8 cellular contexts compared by ENCODE assay signal in genomic region chr15:101251830-101252820, GRCh38. TPM values are rescaled to one million over a fixed set of nuclear protein-coding genes. Genes with fewer than 3 reads are reported as not detected.
DNase-seq lines count a peak whose midpoint lies in the region; ATAC-seq and TF ChIP-seq lines count a peak whose summit lies in the region.

Gene CHSY1 (minus strand): TSS chr15:101252048. CDS start chr15:101251456, 592 bp downstream.

- peak within 1 kb of the TSS; percentile 34 for H2AFZ ChIP-seq in neural cell (ENCODE audit: low read depth, low read length)

- H3K27me3 ChIP-seq in DOHH2 (ENCODE audit: control insufficient read depth, low read length) (peaks cover 12% of the 10 kb centered on the region; the same call in 1 of the 2 replicates), neural cell (ENCODE audit: insufficient read depth, low read depth, low read length) (no peaks in the 10 kb centered on the region)

- H3K4me2 ChIP-seq in DOHH2 (ENCODE audit: low read length) = peak within 1 kb of the TSS; percentile 94
- peak within 1 kb of the TSS; percentile 88 for H3K4me2 ChIP-seq in neural cell (ENCODE audit: low read length)

- TF ChIP-seq CTCF in DOHH2 (IDR thresholded peaks at IDR 0.05; ENCODE audit: low read depth, low read length, poor library complexity, severe bottlenecking) = peak; percentile 17
- no peak for TF ChIP-seq CTCF in fibroblast of the aortic adventitia (IDR thresholded peaks at IDR 0.05; ENCODE audit: insufficient read depth, low read length)
- TF ChIP-seq CTCF in neural cell (IDR thresholded peaks at IDR 0.05; ENCODE audit: poor library complexity, severe bottlenecking) = peak; percentile 41

- H3K9me3 ChIP-seq in DOHH2 (ENCODE audit: control insufficient read depth, insufficient read depth, low read length) (no peaks in the 10 kb centered on the region), neural cell (ENCODE audit: low read length) (no peaks in the 10 kb centered on the region)

- H3K36me3 ChIP-seq in DOHH2 (ENCODE audit: control insufficient read depth, low read length) (0 out of 2 replicates have a peak, but pooled peaks cover 7% of the 10 kb centered on the region), neural cell (ENCODE audit: insufficient read depth, low read length) (no peaks in the 10 kb centered on the region)

- H3K9me2 ChIP-seq in DOHH2 (replicated peaks; ENCODE audit: control insufficient read depth, low read length) = no peaks in the 10 kb centered on the region
- H3K9me2 ChIP-seq in neural cell (ENCODE audit: insufficient read depth, low read length) = no peaks in the 10 kb centered on the region

- H3K9me3 Mint-ChIP-seq in stimulated activated naive CD8-positive, alpha-beta T cell treated with anti-CD3 and anti-CD28 coated beads, Interleukin-15, amount 100 ng/mL, for 72 hours = no peaks in the 10 kb centered on the region

- ATAC-seq in GM21576 (IDR thresholded peaks at IDR 0.05; ENCODE audit: unreplicated experiment) = peak; percentile 59
- peak; percentile 82 for ATAC-seq in stimulated activated naive CD8-positive, alpha-beta T cell treated with anti-CD3 and anti-CD28 coated beads, Interleukin-15, amount 100 ng/mL, for 72 hours

- peaks cover 33% of the 10 kb centered on the region for H3K4me1 ChIP-seq in DOHH2 (ENCODE audit: control insufficient read depth, low read length)

- no peaks in the 10 kb centered on the region; the same call in 1 of the 2 replicates for H3F3A ChIP-seq in DOHH2 (ENCODE audit: control insufficient read depth, insufficient read depth)
- H3F3A ChIP-seq in neural cell (ENCODE audit: insufficient read depth, low read length, poor library complexity, severe bottlenecking) = peaks cover 3% of the 10 kb centered on the region

- H4K20me1 ChIP-seq in DOHH2 (ENCODE audit: control insufficient read depth, insufficient read depth, low read depth, low read length) = peaks cover 12% of the 10 kb centered on the region; the same call in 1 of the 2 replicates
- no peaks in the 10 kb centered on the region for H4K20me1 ChIP-seq in neural cell (ENCODE audit: insufficient read depth)

- H3K4me3 ChIP-seq in DOHH2 (ENCODE audit: low read length) (peak within 1 kb of the TSS; percentile 85), fibroblast of the aortic adventitia (ENCODE audit: low read depth, low read length) (peak within 1 kb of the TSS; percentile 89), neural cell (ENCODE audit: low read length) (peak within 1 kb of the TSS; percentile 91)

- peaks cover 35% of the 10 kb centered on the region for H3K79me2 ChIP-seq in DOHH2 (ENCODE audit: control insufficient read depth, low read length)
- H3K79me2 ChIP-seq in neural cell (replicated peaks; ENCODE audit: insufficient read depth, low read length) = peaks cover 33% of the 10 kb centered on the region

- DNase-seq in SHP77 (lab: John Stamatoyannopoulos, UW) = peak; percentile 44 to 73
- DNase-seq in activated effector memory CD4-positive, alpha-beta T cell treated with Interleukin-2 at 50 U/mL for 16 hours = peak; percentile 76
- DNase-seq in fibroblast of the aortic adventitia (ENCODE audit: low read depth) = peak; percentile 94
- DNase-seq in stimulated activated naive CD8-positive, alpha-beta T cell treated with anti-CD3 and anti-CD28 coated beads, Interleukin-15, amount 100 ng/mL, for 72 hours = peak; percentile 92

- H3K27ac ChIP-seq in DOHH2 (ENCODE audit: low read depth, low read length) (no peak within 1 kb of the TSS), neural cell (ENCODE audit: low read length) (peak within 1 kb of the TSS; percentile 51)

- TF ChIP-seq RAD21 in Ishikawa (IDR thresholded peaks at IDR 0.05; ENCODE audit: low read depth) = no peak
- TF ChIP-seq RAD21 in neural cell (conservative IDR thresholded peaks at IDR 0.05) = peak; percentile 12

- H3K9ac ChIP-seq in neural cell (ENCODE audit: low read length) = peak within 1 kb of the TSS; percentile 79

- peaks cover 69% of the 10 kb centered on the region for H3K4me1 Mint-ChIP-seq in stimulated activated naive CD8-positive, alpha-beta T cell treated with anti-CD3 and anti-CD28 coated beads, Interleukin-15, amount 100 ng/mL, for 72 hours

- no peak; the same call in 1 of the 2 replicates for TF ChIP-seq EP300 in Ishikawa (IDR thresholded peaks at IDR 0.05; ENCODE audit: borderline replicate concordance)
- TF ChIP-seq EP300 in neural cell (conservative IDR thresholded peaks at IDR 0.05; ENCODE audit: poor library complexity, severe bottlenecking) = peak; percentile 43

- H3K27me3 Mint-ChIP-seq in stimulated activated naive CD8-positive, alpha-beta T cell treated with anti-CD3 and anti-CD28 coated beads, Interleukin-15, amount 100 ng/mL, for 72 hours = no peaks in the 10 kb centered on the region

- peak within 1 kb of the TSS; percentile 93 to 96 for H3K27ac Mint-ChIP-seq in stimulated activated naive CD8-positive, alpha-beta T cell treated with anti-CD3 and anti-CD28 coated beads, Interleukin-15, amount 100 ng/mL, for 72 hours

- H3K4me3 Mint-ChIP-seq in stimulated activated naive CD8-positive, alpha-beta T cell treated with anti-CD3 and anti-CD28 coated beads, Interleukin-15, amount 100 ng/mL, for 72 hours = peak within 1 kb of the TSS; percentile 89 to 90

TF ChIP-seq in Ishikawa, 13 proteins besides CTCF, POLR2A, EP300 and RAD21 (continues in another document):
- TF ChIP-seq USF1 (IDR thresholded peaks at IDR 0.05) (peak; percentile 89), TAF1 (IDR thresholded peaks at IDR 0.05; ENCODE audit: low read depth) (peak; percentile 78), REST (IDR thresholded peaks at IDR 0.05; ENCODE audit: low read depth) (no peak)

TF ChIP-seq in neural cell, 6 proteins besides CTCF, POLR2A, EP300 and RAD21:
- TF ChIP-seq REST (IDR thresholded peaks at IDR 0.05; ENCODE audit: borderline replicate concordance) (no peak), SMC3 (conservative IDR thresholded peaks at IDR 0.05; ENCODE audit: poor library complexity) (no peak), MXI1 (conservative IDR thresholded peaks at IDR 0.05; ENCODE audit: poor library complexity, severe bottlenecking) (peak; percentile 83), POLR2AphosphoS5 (IDR thresholded peaks at IDR 0.05) (peak; percentile 85), TAF1 (IDR thresholded peaks at IDR 0.05; ENCODE audit: low read depth) (peak; percentile 28)

RNA-seq across cellular contexts. Expression of gene CHSY1, which starts in this region (rescaled TPM):
- 34.4 and 40.9 TPM in 2 replicates for total RNA-seq in fibroblast of the aortic adventitia (ENCODE audit: low replicate concordance)
- 16.1 and 18.1 TPM in 2 replicates for polyA plus RNA-seq in neural cell
- 39.7 and 43.2 TPM in 2 replicates for polyA minus RNA-seq in neural cell
